10 cellular contexts compared by ENCODE assay signal in the genomic region with DNA sequence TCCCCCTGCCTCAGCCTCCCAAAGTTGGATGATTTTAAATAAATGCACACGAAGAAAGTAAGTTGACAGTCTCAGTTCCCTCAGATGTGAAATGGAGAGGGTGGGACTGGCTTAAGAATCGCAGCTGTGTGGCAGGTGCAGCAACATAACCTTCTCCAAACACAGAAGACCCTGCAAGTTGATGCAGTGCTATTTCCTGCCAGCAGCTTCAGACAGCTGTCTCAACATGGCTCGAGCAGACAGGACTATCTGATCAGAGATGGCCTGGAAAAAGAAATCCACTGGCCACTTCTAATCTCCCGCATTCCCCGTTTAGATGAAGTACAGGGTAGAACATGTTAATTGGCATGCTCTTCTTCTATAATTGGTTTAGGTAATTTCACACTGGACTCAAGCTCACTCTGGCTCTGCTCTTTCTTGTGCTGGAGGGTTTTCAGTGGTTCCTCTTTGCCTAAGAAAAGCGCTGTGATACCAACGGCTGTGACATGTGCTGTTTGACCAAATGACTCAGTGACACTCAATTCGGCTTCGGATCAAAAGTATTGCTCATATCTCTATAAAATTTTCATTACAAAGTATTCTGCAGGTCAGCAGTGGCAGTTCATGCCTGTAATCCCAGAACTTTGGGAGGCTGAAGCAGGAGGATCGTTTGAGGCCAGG. TPM values are rescaled to one million over a fixed set of nuclear protein-coding genes. Genes with fewer than 3 reads are reported as not detected.
A peak's percentile ranks its signal among the peaks of the same experiment; 100 is the strongest.
DNase-seq lines count a peak whose midpoint lies in the region; ATAC-seq and TF ChIP-seq lines count a peak whose summit lies in the region.
"Had no signal": no experiment of that assay in that cellular context is flagged by ENCODE, and none has a peak within 500 bp of the region (broad histone marks: within the 10 kb centered on the region; RNA-seq: fewer than 3 reads in every experiment).

No MANE protein-coding gene starts in this region.

- TF ChIP-seq EP300 in stomach (IDR thresholded peaks at IDR 0.05): no peak

- TF ChIP-seq POLR2A in stomach (IDR thresholded peaks at IDR 0.05): no peak

- H3K4me3 ChIP-seq in SJCRH30 (no peak overlapping the region), thymus (ENCODE audit: low read length) (no peak overlapping the region), stomach (no peak overlapping the region)

- H3K4me1 ChIP-seq in SJCRH30 (peaks cover 16% of the 10 kb centered on the region), thymus (ENCODE audit: control insufficient read depth, insufficient read depth, low read length) (peaks cover 12% of the 10 kb centered on the region), stomach (peaks cover 0 to 17% (median 0%) of the 10 kb centered on the region in 4 donors)

- TF ChIP-seq CTCF in stomach (IDR thresholded peaks at IDR 0.05): no peak

- 37% methylated on average over 10 of the region's 10 CpGs for WGBS in thymus
- 67 to 74% (median 69%) methylated on average over 10 of the region's 10 CpGs for WGBS in stomach, 5 donors

- intact Hi-C loops in stomach (cut with DNase I; ENCODE audit: low total_unique reads): no loop called here

- ATAC-seq in HG03066 (IDR thresholded peaks at IDR 0.05; ENCODE audit: low read depth, unreplicated experiment): peak; percentile 54

- H3K9me3 ChIP-seq in SJCRH30 (replicated peaks) (no peaks in the 10 kb centered on the region), thymus (ENCODE audit: control insufficient read depth) (no peaks in the 10 kb centered on the region), stomach (no peaks in the 10 kb centered on the region)

- DNase-seq in SIG-M5 treated with dmso at 0.1 percent for 504 hours (lab: John Stamatoyannopoulos, UW; ENCODE audit: unreplicated experiment) (peak; percentile 73), SIG-M5 (lab: John Stamatoyannopoulos, UW) (no peak), SJCRH30 (peak; percentile 78 to 88), H4 (ENCODE audit: low spot score) (no peak), stomach (no peak), cerebellar nuclear complex (lab: John Stamatoyannopoulos, UW) (no peak)

- no peaks in the 10 kb centered on the region for H3K27me3 ChIP-seq in SJCRH30
- H3K27me3 ChIP-seq in thymus (ENCODE audit: control insufficient read depth, insufficient read depth): no peaks in the 10 kb centered on the region
- H3K27me3 ChIP-seq in stomach: no peaks in the 10 kb centered on the region

- peak overlapping the region; percentile 65 for H3K27ac ChIP-seq in SJCRH30
- H3K27ac ChIP-seq in thymus (ENCODE audit: low read depth): peak overlapping the region; percentile 79
- H3K27ac ChIP-seq in stomach: peak overlapping the region in 2 of 5 donors; percentile 36 to 41
- H3K27ac ChIP-seq: parathyroid adenoma had no signal

- H3K36me3 ChIP-seq in SJCRH30 (no peaks in the 10 kb centered on the region), thymus (ENCODE audit: control insufficient read depth, insufficient read depth) (no peaks in the 10 kb centered on the region), stomach (no peaks in the 10 kb centered on the region)

RNA-seq across cellular contexts. Expression of gene MYOM1, which starts 40.2 kb away (rescaled TPM):
- total RNA-seq in SJCRH30 (2014; rRNA removed; shearing (Covaris generic)): 0.06 and 0.23 TPM in 2 replicates
- polyA plus RNA-seq in thymus (3.3 TPM), stomach (1 to 10 TPM; 1.2 to 2.9 (median 1.4) TPM)
- 0.02 TPM in 1 of 2 replicates, not detected in the other for total RNA-seq in H4 (2014; rRNA removed; shearing (Covaris generic))
- 10 to 100 TPM in 3 of 5 donors, 1 to 10 TPM in 2; 2.9 to 37.9 (median 12.3) TPM for total RNA-seq in stomach
- total RNA-seq: HT1080 had no signal

Comparison
In these comparisons a context has a peak if more than half of its experiments do, and no peak if none do; other contexts are left out.
1. DNase-seq: peak in SIG-M5 treated with dmso at 0.1 percent for 504 hours (single experiment) and SJCRH30 (2 of 2); none in SIG-M5 (single experiment), H4 (single experiment), stomach (single experiment) and cerebellar nuclear complex (0 of 2).